In genomic region chr18:14488789-14489188, GRCh38 we compare ENCODE assay signal across 15 cellular contexts. TPM values are rescaled to one million over a fixed set of nuclear protein-coding genes. Genes with fewer than 3 reads are reported as not detected.
"Had no signal": no experiment of that assay in that cellular context is flagged by ENCODE, and none has a peak within 500 bp of the region (broad histone marks: within the 10 kb centered on the region; RNA-seq: fewer than 3 reads in every experiment).

No MANE protein-coding gene starts in this region.

RNA-seq across cellular contexts. Expression of gene POTEC, which starts 54.6 kb away (rescaled TPM):
- total RNA-seq: activated naive CD4-positive, alpha-beta T cell treated with anti-CD3 and anti-CD28 coated beads for 36 hours; activated naive CD4-positive, alpha-beta T cell treated with anti-CD3 and anti-CD28 coated beads, Interleukin-2, amount 50 U/mL, for 72 hours; activated naive CD8-positive, alpha-beta T cell treated with anti-CD3 and anti-CD28 coated beads for 36 hours; activated naive CD8-positive, alpha-beta T cell treated with anti-CD3 and anti-CD28 coated beads, Interleukin-2, amount 10 ng/mL, durations not matched to agents 7 days and 5 days; activated T-cell treated with anti-CD3 and anti-CD28 coated beads, Interleukin-2, amount 50 U/mL, for 4 hours; activated T-cell treated with anti-CD3 and anti-CD28 coated beads, Interleukin-2, amount 50 U/mL, for 72 hours; activated T-helper 1 cell treated with anti-CD3 and anti-CD28 coated beads, Interleukin-12 subunit alpha, Interleukin-12 subunit beta, Interleukin-2, Interleukin-4 antibody, amounts not matched to agents 30 ng/mL and 10 ng/mL and 1 ng/mL, durations not matched to agents 14 hours and 24 hours and 36 hours; activated T-helper 2 cell treated with anti-CD3 and anti-CD28 coated beads, Interferon-gamma antibody, Interleukin-2, Interleukin-4, amounts not matched to agents 10 μg/mL and 5 μg/mL and 100 μg/mL, durations not matched to agents 14 hours and 24 hours and 36 hours; adrenal gland; aorta; ascending aorta; astrocyte; cardiac muscle cell; cardiac septum; chondrocyte had no signal
- polyA plus RNA-seq: adrenal gland, aorta, cardiac muscle cell had no signal
